ENCODE assay signal across 1 cellular context in the genomic region with DNA sequence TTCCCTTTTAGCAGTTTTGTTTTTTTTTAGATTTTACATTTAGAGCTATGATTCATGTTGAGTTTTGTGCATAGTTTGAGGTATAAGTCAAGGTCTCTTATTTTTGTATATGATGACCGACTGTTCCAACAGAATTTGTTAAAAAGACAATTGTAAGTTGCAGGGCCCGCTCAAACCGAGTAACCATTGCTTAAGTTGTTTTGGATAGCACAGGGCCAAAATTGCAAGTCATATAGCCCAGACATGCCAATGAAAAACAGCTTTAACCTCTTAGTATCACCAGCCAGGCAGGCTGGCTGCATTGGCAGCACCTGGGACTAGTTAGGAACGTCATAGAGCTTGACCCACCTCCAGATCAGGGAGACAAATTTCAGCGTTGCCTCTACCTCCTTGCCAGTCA.
TF ChIP-seq lines count a peak whose summit lies in the region.

No MANE protein-coding gene starts in this region.

TF ChIP-seq in GM23338, 12 proteins besides CTCF, POLR2A, EP300 and RAD21 (continued from another document):
- TF ChIP-seq, protein P1, sequence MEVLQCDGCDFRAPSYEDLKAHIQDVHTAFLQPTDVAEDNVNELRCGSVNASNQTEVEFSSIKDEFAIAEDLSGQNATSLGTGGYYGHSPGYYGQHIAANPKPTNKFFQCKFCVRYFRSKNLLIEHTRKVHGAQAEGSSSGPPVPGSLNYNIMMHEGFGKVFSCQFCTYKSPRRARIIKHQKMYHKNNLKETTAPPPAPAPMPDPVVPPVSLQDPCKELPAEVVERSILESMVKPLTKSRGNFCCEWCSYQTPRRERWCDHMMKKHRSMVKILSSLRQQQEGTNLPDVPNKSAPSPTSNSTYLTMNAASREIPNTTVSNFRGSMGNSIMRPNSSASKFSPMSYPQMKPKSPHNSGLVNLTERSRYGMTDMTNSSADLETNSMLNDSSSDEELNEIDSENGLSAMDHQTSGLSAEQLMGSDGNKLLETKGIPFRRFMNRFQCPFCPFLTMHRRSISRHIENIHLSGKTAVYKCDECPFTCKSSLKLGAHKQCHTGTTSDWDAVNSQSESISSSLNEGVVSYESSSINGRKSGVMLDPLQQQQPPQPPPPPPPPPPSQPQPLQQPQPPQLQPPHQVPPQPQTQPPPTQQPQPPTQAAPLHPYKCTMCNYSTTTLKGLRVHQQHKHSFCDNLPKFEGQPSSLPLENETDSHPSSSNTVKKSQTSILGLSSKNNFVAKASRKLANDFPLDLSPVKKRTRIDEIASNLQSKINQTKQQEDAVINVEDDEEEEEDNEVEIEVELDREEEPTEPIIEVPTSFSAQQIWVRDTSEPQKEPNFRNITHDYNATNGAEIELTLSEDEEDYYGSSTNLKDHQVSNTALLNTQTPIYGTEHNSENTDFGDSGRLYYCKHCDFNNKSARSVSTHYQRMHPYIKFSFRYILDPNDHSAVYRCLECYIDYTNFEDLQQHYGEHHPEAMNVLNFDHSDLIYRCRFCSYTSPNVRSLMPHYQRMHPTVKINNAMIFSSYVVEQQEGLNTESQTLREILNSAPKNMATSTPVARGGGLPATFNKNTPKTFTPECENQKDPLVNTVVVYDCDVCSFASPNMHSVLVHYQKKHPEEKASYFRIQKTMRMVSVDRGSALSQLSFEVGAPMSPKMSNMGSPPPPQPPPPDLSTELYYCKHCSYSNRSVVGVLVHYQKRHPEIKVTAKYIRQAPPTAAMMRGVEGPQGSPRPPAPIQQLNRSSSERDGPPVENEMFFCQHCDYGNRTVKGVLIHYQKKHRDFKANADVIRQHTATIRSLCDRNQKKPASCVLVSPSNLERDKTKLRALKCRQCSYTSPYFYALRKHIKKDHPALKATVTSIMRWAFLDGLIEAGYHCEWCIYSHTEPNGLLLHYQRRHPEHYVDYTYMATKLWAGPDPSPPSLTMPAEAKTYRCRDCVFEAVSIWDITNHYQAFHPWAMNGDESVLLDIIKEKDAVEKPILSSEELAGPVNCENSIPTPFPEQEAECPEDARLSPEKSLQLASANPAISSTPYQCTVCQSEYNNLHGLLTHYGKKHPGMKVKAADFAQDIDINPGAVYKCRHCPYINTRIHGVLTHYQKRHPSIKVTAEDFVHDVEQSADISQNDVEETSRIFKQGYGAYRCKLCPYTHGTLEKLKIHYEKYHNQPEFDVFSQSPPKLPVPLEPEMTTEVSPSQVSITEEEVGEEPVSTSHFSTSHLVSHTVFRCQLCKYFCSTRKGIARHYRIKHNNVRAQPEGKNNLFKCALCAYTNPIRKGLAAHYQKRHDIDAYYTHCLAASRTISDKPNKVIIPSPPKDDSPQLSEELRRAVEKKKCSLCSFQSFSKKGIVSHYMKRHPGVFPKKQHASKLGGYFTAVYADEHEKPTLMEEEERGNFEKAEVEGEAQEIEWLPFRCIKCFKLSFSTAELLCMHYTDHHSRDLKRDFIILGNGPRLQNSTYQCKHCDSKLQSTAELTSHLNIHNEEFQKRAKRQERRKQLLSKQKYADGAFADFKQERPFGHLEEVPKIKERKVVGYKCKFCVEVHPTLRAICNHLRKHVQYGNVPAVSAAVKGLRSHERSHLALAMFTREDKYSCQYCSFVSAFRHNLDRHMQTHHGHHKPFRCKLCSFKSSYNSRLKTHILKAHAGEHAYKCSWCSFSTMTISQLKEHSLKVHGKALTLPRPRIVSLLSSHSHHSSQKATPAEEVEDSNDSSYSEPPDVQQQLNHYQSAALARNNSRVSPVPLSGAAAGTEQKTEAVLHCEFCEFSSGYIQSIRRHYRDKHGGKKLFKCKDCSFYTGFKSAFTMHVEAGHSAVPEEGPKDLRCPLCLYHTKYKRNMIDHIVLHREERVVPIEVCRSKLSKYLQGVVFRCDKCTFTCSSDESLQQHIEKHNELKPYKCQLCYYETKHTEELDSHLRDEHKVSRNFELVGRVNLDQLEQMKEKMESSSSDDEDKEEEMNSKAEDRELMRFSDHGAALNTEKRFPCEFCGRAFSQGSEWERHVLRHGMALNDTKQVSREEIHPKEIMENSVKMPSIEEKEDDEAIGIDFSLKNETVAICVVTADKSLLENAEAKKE (CRISPR knock-in tag; IDR thresholded peaks at IDR 0.05): no peak
- TF ChIP-seq STAT1 (IDR thresholded peaks at IDR 0.05; ENCODE audit: unreplicated experiment) (no peak), ZNF331 (CRISPR knock-in tag; IDR thresholded peaks at IDR 0.05; ENCODE audit: low read depth) (no peak), NANOG (IDR thresholded peaks at IDR 0.05; ENCODE audit: borderline replicate concordance) (no peak), REST (IDR thresholded peaks at IDR 0.05; ENCODE audit: unreplicated experiment) (no peak)
